In the genomic region with DNA sequence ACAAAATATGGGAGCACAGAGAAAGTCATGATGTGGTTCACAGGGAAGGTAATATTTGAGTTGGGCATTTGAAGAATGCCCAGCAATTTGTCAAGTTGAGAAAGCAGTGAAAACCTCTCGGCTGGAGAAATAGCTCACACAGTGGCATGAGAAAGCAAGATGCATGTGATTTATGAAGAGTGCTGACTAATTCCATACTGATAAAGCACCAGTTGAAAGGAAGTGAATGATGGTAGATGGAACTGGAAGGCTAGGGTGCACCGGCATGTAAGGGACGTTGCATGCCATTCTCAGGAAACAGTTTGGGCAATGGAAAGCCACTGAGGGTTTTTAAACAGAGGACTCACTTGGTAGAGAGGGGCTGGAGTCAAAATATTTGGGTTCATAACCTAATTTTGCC, we compare ENCODE assay signal across 1 cellular context.
A peak's percentile ranks its signal among the peaks of the same experiment; 100 is the strongest.
TF ChIP-seq lines count a peak whose summit lies in the region.

No MANE protein-coding gene starts in this region.

TF ChIP-seq in K562, 482 proteins besides CTCF, POLR2A, EP300 and RAD21 (continued from another document and continues in another):
- TF ChIP-seq, protein P1, sequence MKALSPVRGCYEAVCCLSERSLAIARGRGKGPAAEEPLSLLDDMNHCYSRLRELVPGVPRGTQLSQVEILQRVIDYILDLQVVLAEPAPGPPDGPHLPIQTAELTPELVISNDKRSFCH (CRISPR knock-in tag; IDR thresholded peaks at IDR 0.05), result no peak
- TF ChIP-seq, protein P1 (tag; IDR thresholded peaks at IDR 0.05), result no peak
- TF ChIP-seq SLC30A9 (CRISPR knock-in tag; IDR thresholded peaks at IDR 0.05), result no peak
- TF ChIP-seq ZNF175 (CRISPR knock-in tag; IDR thresholded peaks at IDR 0.05; ENCODE audit: low read depth), result 0 out of 2 replicates have a peak, but pooled peaks have one; percentile 48
- TF ChIP-seq JUND (IDR thresholded peaks at IDR 0.05; ENCODE audit: borderline replicate concordance, low read depth, low read length), result peak; percentile 89
- TF ChIP-seq JUND (tag; IDR thresholded peaks at IDR 0.05; ENCODE audit: borderline replicate concordance, low read depth, low read length), result peak; percentile 85; the same call in 2 of the 3 replicates
- TF ChIP-seq PML (IDR thresholded peaks at IDR 0.05; ENCODE audit: low read length), result no peak
- TF ChIP-seq CCAR2 (IDR thresholded peaks at IDR 0.05; ENCODE audit: low read depth, low read length), result no peak
- no peak for TF ChIP-seq ZNF263 (CRISPR knock-in tag; IDR thresholded peaks at IDR 0.05; ENCODE audit: borderline replicate concordance)
- peak; percentile 29; the same call in 1 of the 2 replicates for TF ChIP-seq TOE1 (IDR thresholded peaks at IDR 0.05; ENCODE audit: borderline replicate concordance)
- no peak for TF ChIP-seq TOE1 (CRISPR knock-in tag; IDR thresholded peaks at IDR 0.05; ENCODE audit: borderline replicate concordance, low read depth)
- peak; percentile 95 for TF ChIP-seq NFE2 (IDR thresholded peaks at IDR 0.05; ENCODE audit: low read depth)
- TF ChIP-seq, protein P2, sequence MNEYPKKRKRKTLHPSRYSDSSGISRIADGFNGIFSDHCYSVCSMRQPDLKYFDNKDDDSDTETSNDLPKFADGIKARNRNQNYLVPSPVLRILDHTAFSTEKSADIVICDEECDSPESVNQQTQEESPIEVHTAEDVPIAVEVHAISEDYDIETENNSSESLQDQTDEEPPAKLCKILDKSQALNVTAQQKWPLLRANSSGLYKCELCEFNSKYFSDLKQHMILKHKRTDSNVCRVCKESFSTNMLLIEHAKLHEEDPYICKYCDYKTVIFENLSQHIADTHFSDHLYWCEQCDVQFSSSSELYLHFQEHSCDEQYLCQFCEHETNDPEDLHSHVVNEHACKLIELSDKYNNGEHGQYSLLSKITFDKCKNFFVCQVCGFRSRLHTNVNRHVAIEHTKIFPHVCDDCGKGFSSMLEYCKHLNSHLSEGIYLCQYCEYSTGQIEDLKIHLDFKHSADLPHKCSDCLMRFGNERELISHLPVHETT (CRISPR knock-in tag; conservative IDR thresholded peaks at IDR 0.05 in 1 of 2, IDR thresholded peaks at IDR 0.05 in 1 of 2), result peak in 1 of 2 experiments; percentile 37; a peak in 1 of 4 replicates
- TF ChIP-seq ZSCAN29 (IDR thresholded peaks at IDR 0.05), result no peak
- TF ChIP-seq MYNN (IDR thresholded peaks at IDR 0.05), result no peak
- TF ChIP-seq MYNN (CRISPR knock-in tag; IDR thresholded peaks at IDR 0.05), result no peak
- TF ChIP-seq MAFF (IDR thresholded peaks at IDR 0.05; ENCODE audit: low read length), result peak; percentile 72
- TF ChIP-seq, protein P3, sequence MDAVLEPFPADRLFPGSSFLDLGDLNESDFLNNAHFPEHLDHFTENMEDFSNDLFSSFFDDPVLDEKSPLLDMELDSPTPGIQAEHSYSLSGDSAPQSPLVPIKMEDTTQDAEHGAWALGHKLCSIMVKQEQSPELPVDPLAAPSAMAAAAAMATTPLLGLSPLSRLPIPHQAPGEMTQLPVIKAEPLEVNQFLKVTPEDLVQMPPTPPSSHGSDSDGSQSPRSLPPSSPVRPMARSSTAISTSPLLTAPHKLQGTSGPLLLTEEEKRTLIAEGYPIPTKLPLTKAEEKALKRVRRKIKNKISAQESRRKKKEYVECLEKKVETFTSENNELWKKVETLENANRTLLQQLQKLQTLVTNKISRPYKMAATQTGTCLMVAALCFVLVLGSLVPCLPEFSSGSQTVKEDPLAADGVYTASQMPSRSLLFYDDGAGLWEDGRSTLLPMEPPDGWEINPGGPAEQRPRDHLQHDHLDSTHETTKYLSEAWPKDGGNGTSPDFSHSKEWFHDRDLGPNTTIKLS (IDR thresholded peaks at IDR 0.05; ENCODE audit: borderline replicate concordance, low read depth), result no peak
- TF ChIP-seq ATF1 (CRISPR knock-in tag; IDR thresholded peaks at IDR 0.05), result no peak
- 0 out of 2 replicates have a peak, but pooled peaks have one; percentile 26 for TF ChIP-seq ATF1 (tag; IDR thresholded peaks at IDR 0.05)
- TF ChIP-seq HDAC1 (IDR thresholded peaks at IDR 0.05), result 0 out of 4 replicates have a peak, but pooled peaks of 1 of the 2 experiments have one; percentile 30
- peak in 1 of 2 experiments; percentile 85; a peak in 2 of 4 replicates for TF ChIP-seq RCOR1 (IDR thresholded peaks at IDR 0.05; ENCODE audit: borderline replicate concordance in 1 of 2, low read depth in 2 of 2, low read length in 2 of 2)
- TF ChIP-seq C11orf30 (IDR thresholded peaks at IDR 0.05; ENCODE audit: low read depth), result peak; percentile 78
- no peak for TF ChIP-seq CHCHD3 (CRISPR knock-in tag; IDR thresholded peaks at IDR 0.05)
- TF ChIP-seq, protein P4, sequence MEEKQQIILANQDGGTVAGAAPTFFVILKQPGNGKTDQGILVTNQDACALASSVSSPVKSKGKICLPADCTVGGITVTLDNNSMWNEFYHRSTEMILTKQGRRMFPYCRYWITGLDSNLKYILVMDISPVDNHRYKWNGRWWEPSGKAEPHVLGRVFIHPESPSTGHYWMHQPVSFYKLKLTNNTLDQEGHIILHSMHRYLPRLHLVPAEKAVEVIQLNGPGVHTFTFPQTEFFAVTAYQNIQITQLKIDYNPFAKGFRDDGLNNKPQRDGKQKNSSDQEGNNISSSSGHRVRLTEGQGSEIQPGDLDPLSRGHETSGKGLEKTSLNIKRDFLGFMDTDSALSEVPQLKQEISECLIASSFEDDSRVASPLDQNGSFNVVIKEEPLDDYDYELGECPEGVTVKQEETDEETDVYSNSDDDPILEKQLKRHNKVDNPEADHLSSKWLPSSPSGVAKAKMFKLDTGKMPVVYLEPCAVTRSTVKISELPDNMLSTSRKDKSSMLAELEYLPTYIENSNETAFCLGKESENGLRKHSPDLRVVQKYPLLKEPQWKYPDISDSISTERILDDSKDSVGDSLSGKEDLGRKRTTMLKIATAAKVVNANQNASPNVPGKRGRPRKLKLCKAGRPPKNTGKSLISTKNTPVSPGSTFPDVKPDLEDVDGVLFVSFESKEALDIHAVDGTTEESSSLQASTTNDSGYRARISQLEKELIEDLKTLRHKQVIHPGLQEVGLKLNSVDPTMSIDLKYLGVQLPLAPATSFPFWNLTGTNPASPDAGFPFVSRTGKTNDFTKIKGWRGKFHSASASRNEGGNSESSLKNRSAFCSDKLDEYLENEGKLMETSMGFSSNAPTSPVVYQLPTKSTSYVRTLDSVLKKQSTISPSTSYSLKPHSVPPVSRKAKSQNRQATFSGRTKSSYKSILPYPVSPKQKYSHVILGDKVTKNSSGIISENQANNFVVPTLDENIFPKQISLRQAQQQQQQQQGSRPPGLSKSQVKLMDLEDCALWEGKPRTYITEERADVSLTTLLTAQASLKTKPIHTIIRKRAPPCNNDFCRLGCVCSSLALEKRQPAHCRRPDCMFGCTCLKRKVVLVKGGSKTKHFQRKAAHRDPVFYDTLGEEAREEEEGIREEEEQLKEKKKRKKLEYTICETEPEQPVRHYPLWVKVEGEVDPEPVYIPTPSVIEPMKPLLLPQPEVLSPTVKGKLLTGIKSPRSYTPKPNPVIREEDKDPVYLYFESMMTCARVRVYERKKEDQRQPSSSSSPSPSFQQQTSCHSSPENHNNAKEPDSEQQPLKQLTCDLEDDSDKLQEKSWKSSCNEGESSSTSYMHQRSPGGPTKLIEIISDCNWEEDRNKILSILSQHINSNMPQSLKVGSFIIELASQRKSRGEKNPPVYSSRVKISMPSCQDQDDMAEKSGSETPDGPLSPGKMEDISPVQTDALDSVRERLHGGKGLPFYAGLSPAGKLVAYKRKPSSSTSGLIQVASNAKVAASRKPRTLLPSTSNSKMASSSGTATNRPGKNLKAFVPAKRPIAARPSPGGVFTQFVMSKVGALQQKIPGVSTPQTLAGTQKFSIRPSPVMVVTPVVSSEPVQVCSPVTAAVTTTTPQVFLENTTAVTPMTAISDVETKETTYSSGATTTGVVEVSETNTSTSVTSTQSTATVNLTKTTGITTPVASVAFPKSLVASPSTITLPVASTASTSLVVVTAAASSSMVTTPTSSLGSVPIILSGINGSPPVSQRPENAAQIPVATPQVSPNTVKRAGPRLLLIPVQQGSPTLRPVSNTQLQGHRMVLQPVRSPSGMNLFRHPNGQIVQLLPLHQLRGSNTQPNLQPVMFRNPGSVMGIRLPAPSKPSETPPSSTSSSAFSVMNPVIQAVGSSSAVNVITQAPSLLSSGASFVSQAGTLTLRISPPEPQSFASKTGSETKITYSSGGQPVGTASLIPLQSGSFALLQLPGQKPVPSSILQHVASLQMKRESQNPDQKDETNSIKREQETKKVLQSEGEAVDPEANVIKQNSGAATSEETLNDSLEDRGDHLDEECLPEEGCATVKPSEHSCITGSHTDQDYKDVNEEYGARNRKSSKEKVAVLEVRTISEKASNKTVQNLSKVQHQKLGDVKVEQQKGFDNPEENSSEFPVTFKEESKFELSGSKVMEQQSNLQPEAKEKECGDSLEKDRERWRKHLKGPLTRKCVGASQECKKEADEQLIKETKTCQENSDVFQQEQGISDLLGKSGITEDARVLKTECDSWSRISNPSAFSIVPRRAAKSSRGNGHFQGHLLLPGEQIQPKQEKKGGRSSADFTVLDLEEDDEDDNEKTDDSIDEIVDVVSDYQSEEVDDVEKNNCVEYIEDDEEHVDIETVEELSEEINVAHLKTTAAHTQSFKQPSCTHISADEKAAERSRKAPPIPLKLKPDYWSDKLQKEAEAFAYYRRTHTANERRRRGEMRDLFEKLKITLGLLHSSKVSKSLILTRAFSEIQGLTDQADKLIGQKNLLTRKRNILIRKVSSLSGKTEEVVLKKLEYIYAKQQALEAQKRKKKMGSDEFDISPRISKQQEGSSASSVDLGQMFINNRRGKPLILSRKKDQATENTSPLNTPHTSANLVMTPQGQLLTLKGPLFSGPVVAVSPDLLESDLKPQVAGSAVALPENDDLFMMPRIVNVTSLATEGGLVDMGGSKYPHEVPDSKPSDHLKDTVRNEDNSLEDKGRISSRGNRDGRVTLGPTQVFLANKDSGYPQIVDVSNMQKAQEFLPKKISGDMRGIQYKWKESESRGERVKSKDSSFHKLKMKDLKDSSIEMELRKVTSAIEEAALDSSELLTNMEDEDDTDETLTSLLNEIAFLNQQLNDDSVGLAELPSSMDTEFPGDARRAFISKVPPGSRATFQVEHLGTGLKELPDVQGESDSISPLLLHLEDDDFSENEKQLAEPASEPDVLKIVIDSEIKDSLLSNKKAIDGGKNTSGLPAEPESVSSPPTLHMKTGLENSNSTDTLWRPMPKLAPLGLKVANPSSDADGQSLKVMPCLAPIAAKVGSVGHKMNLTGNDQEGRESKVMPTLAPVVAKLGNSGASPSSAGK (IDR thresholded peaks at IDR 0.05), result no peak
- no peak for TF ChIP-seq PHB2 (IDR thresholded peaks at IDR 0.05; ENCODE audit: low read depth)
- no peak for TF ChIP-seq MBD2 (IDR thresholded peaks at IDR 0.05; ENCODE audit: borderline replicate concordance, low read depth)
- TF ChIP-seq, protein P5, sequence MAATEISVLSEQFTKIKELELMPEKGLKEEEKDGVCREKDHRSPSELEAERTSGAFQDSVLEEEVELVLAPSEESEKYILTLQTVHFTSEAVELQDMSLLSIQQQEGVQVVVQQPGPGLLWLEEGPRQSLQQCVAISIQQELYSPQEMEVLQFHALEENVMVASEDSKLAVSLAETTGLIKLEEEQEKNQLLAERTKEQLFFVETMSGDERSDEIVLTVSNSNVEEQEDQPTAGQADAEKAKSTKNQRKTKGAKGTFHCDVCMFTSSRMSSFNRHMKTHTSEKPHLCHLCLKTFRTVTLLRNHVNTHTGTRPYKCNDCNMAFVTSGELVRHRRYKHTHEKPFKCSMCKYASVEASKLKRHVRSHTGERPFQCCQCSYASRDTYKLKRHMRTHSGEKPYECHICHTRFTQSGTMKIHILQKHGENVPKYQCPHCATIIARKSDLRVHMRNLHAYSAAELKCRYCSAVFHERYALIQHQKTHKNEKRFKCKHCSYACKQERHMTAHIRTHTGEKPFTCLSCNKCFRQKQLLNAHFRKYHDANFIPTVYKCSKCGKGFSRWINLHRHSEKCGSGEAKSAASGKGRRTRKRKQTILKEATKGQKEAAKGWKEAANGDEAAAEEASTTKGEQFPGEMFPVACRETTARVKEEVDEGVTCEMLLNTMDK (IDR thresholded peaks at IDR 0.05; ENCODE audit: borderline replicate concordance, insufficient read depth, low read depth, low read length, poor library complexity, severe bottlenecking), result no peak
- no peak for TF ChIP-seq ZNF507 (tag; conservative IDR thresholded peaks at IDR 0.05)
- peak; percentile 71 for TF ChIP-seq MAFK (IDR thresholded peaks at IDR 0.05; ENCODE audit: low read length)
- TF ChIP-seq U2AF2 (optimal IDR thresholded peaks at IDR 0.05; ENCODE audit: low read depth, low read length), result no peak
- TF ChIP-seq MEF2D (tag; conservative IDR thresholded peaks at IDR 0.05; ENCODE audit: low read depth), result no peak
- TF ChIP-seq, protein P6, sequence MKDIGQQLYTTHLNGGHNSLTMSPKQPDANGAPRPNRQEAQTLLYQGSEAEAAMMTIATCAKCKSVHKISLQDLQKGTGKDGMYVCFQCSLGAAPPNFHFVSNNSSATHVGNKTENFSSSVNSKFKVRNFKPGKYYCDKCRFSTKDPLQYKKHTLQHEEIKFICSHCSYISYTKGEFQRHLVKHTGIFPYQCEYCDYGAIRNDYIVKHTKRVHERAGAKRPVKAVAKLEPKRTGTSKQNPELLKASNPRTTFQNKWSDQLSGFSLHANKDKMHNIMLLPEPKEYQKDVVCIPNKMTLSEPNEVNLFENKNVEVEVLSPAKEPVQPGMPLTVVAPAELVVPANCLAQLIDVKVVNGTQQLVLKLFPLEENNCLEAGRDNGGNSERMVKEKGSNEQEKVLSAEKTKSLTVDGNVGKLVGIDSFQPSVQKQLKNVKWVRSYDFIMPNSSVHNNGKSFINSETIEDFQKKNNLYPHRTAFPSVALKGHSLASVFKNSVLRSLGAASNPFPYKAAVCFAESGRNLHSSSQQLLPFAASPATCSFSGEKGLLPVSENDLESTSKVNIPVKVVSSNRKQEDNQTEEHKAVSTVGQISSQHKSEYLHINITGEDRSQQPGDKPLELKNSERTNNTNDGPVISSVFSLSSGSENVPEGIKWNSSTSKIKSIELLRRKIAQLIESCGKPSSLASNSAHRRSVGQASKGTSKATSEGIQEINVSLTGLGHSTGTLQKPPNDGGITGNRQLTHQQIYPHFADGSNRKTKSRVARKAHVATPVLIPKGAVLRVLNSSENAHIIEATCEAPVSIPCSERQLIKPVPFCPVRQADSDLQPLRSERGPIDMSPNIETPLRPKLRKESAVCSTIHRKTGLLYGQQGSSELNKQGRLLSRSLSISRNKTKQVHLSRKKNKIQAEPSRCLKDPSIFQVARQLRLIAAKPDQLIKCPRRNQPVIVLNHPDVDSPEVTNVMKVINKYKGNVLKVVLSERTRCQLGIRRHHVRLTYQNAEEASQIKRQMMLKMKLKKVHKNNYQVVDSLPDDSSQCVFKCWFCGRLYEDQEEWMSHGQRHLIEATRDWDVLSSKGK (CRISPR knock-in tag; IDR thresholded peaks at IDR 0.05), result no peak
- no peak for TF ChIP-seq ZNF445 (CRISPR knock-in tag; IDR thresholded peaks at IDR 0.05; ENCODE audit: low read depth)
- no peak for TF ChIP-seq CBX5 (IDR thresholded peaks at IDR 0.05; ENCODE audit: borderline replicate concordance, low read depth)
- peak; percentile 56; the same call in 1 of the 2 replicates for TF ChIP-seq BHLHE40 (IDR thresholded peaks at IDR 0.05; ENCODE audit: low read length)
